Comparison of ENCODE assay signal across 11 cellular contexts in the genomic region with DNA sequence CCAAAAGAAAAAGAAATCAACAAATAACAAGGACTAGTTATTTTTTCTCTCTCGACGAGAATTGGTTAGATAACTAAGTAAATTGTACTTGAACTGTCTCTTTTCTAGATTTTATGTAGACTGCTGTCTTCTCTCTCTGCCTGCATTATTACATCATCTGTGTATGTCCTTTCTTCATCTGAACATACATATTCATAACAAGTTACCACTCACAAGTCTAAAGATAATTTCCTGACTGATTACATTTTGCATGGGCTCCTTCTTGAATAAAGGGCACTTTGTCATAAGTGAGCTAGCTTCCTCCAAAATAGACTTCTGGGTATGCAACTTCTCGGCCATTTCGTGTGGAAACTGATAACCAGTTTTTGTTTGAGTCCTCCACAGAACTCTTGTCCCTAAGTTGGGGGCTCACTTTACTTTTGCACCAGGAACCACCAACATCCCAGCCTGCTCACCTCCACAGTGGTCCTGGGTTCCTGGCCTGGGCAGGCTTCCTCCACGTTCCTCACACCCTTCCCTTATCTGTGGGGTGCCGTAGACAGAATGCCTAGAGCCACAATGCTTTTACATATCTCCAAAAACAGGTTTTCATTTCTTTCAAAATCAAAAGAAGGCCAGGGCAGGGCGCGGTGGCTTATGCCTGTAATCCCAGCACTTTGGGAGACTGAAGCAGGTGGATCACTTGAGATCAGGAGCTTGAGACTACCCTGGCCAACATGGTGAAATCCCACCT. TPM values are rescaled to one million over a fixed set of nuclear protein-coding genes. Genes with fewer than 3 reads are reported as not detected.
DNase-seq lines count a peak whose midpoint lies in the region; ATAC-seq and TF ChIP-seq lines count a peak whose summit lies in the region.
"Had no signal": no experiment of that assay in that cellular context is flagged by ENCODE, and none has a peak within 500 bp of the region (broad histone marks: within the 10 kb centered on the region; RNA-seq: fewer than 3 reads in every experiment).

No MANE protein-coding gene starts in this region.

- intact Hi-C loops in CD8-positive, alpha-beta T cell (cut with DNase I, micrococcal nuclease) = loop anchor here in 1 of 2 experiments (5.0 kb wide), 1 partner anchor 450 kb away; the partner anchor contains the start of gene BORCS5
- intact Hi-C loops in Panc1 (cut with micrococcal nuclease; ENCODE audit: unreplicated experiment) (no loop called here), psoas muscle (cut with DNase I) (no loop called here)

- H3K27ac Mint-ChIP-seq in CD8-positive, alpha-beta T cell = peak overlapping the region; percentile 97
- peak overlapping the region; percentile 77 to 99 for H3K27ac Mint-ChIP-seq in effector memory CD8-positive, alpha-beta T cell

- peak overlapping the region; percentile 89 for H3K27ac ChIP-seq in CD8-positive, alpha-beta T cell (ENCODE audit: low read depth, low read length)
- H3K27ac ChIP-seq in Panc1 (ENCODE audit: low read length) = peak overlapping the region; percentile 77
- peak overlapping the region; percentile 72 for H3K27ac ChIP-seq in psoas muscle

- H3K36me3 ChIP-seq in CD8-positive, alpha-beta T cell (ENCODE audit: insufficient read depth, low read length) = no peaks in the 10 kb centered on the region
- H3K36me3 ChIP-seq in Panc1 (ENCODE audit: control insufficient read depth, insufficient read depth, low read length) (no peaks in the 10 kb centered on the region), psoas muscle (ENCODE audit: insufficient read depth in 1 of 2, low read depth in 1 of 2) (no peaks in the 10 kb centered on the region)

- no peaks in the 10 kb centered on the region for H3K27me3 Mint-ChIP-seq in CD8-positive, alpha-beta T cell (ENCODE audit: low read depth)
- no peaks in the 10 kb centered on the region for H3K27me3 Mint-ChIP-seq in effector memory CD8-positive, alpha-beta T cell

- no peaks in the 10 kb centered on the region for H3K27me3 ChIP-seq in CD8-positive, alpha-beta T cell (ENCODE audit: insufficient read depth, low read length)
- H3K27me3 ChIP-seq in Panc1 (ENCODE audit: control insufficient read depth, insufficient read depth, low read length) = no peaks in the 10 kb centered on the region
- H3K27me3 ChIP-seq in psoas muscle (ENCODE audit: insufficient read depth in 3 of 3, low read length in 2 of 3) = no peaks in the 10 kb centered on the region

- no peaks in the 10 kb centered on the region for H3K9me3 Mint-ChIP-seq in CD8-positive, alpha-beta T cell
- H3K9me3 Mint-ChIP-seq in effector memory CD8-positive, alpha-beta T cell = no peaks in the 10 kb centered on the region
- H3K9me3 Mint-ChIP-seq: nephron had no signal

- H3K4me1 Mint-ChIP-seq in CD8-positive, alpha-beta T cell (ENCODE audit: low read depth) = peaks cover 55% of the 10 kb centered on the region
- H3K4me1 Mint-ChIP-seq in effector memory CD8-positive, alpha-beta T cell (ENCODE audit: low read depth in 2 of 2) = peaks cover 20 to 30% of the 10 kb centered on the region in 2 donors

- no peak for TF ChIP-seq CTCF in CD8-positive, alpha-beta T cell (IDR thresholded peaks at IDR 0.05)
- no peak for TF ChIP-seq CTCF in Panc1 (IDR thresholded peaks at IDR 0.05)
- no peak for TF ChIP-seq CTCF in psoas muscle (IDR thresholded peaks at IDR 0.05)

- DNase-seq in CD8-positive, alpha-beta T cell = no peak
- DNase-seq in Panc1 (ENCODE audit: low read depth, low spot score) = no peak
- no peak for DNase-seq in effector memory CD8-positive, alpha-beta T cell
- DNase-seq in psoas muscle = no peak
- no peak for DNase-seq in hippocampal formation (lab: John Stamatoyannopoulos, UW)
- no peak for DNase-seq in hepatic stellate cell (ENCODE audit: low spot score)
- no peak for DNase-seq in GOT3 (lab: John Stamatoyannopoulos, UW)
- DNase-seq: activated CD4-positive, alpha-beta T cell treated with anti-CD3 and anti-CD28 coated beads for 1 hour; NCI-H1436 treated with DMSO at 0.1 percent for 48 hours had no signal

- H3K4me3 Mint-ChIP-seq in CD8-positive, alpha-beta T cell = no peak overlapping the region
- no peak overlapping the region for H3K4me3 Mint-ChIP-seq in effector memory CD8-positive, alpha-beta T cell
- H3K4me3 Mint-ChIP-seq: nephron had no signal

- no peaks in the 10 kb centered on the region for H3K9me3 ChIP-seq in CD8-positive, alpha-beta T cell (ENCODE audit: low read length)
- H3K9me3 ChIP-seq in Panc1 (ENCODE audit: control insufficient read depth, insufficient read depth, low read depth, low read length) (no peaks in the 10 kb centered on the region), psoas muscle (no peaks in the 10 kb centered on the region)

- ATAC-seq in CD8-positive, alpha-beta T cell = no peak
- no peak for ATAC-seq in Panc1
- ATAC-seq in effector memory CD8-positive, alpha-beta T cell (replicated peaks) = no peak
- no peak for ATAC-seq in psoas muscle
- ATAC-seq in HG03521 (IDR thresholded peaks at IDR 0.05; ENCODE audit: unreplicated experiment) = no peak

- no TSS peak for BruUV-seq in Panc1 (replicated peaks; lab: Mats Ljungman, UMichigan)

- peaks cover 35% of the 10 kb centered on the region for H3K4me1 ChIP-seq in CD8-positive, alpha-beta T cell (ENCODE audit: insufficient read depth, low read length)
- H3K4me1 ChIP-seq in Panc1 (ENCODE audit: control insufficient read depth, insufficient read depth, low read length) = peaks cover 37% of the 10 kb centered on the region
- no peaks in the 10 kb centered on the region for H3K4me1 ChIP-seq in psoas muscle

- in situ Hi-C loops in Panc1 (cut with HindIII; ENCODE audit: low pct_unique_long_range_greater_than_20kb, low sequenced_read_pairs) = no loop called here

- H3K36me3 Mint-ChIP-seq in CD8-positive, alpha-beta T cell = no peaks in the 10 kb centered on the region
- H3K36me3 Mint-ChIP-seq in effector memory CD8-positive, alpha-beta T cell (ENCODE audit: insufficient read depth) = peaks cover 3% of the 10 kb centered on the region

- POLR2A ChIA-PET in CD8-positive, alpha-beta T cell (lab: Charles Lee) = interaction anchor here (1.8 kb wide), 1 partner anchor 15 kb away, joined by 5 read pairs; no protein-coding TSS in a partner anchor
- POLR2A ChIA-PET in Panc1 (lab: Charles Lee) = no interaction called here

- peak overlapping the region; percentile 11 for H3K4me3 ChIP-seq in CD8-positive, alpha-beta T cell (ENCODE audit: low read depth, low read length)
- H3K4me3 ChIP-seq in Panc1 (ENCODE audit: low read depth in 2 of 2, low read length in 2 of 2) = no peak overlapping the region
- H3K4me3 ChIP-seq in psoas muscle = no peak overlapping the region

- CTCF ChIA-PET in CD8-positive, alpha-beta T cell (lab: Charles Lee) = interaction anchor here (5.7 kb wide), 1 partner anchor 18 kb away, joined by 83 read pairs; no protein-coding TSS in a partner anchor
- CTCF ChIA-PET in Panc1 (lab: Charles Lee) = no interaction called here

- WGBS in psoas muscle, 3 donors = 78 to 90% (median 78%) methylated on average over 8 of the region's 8 CpGs

RNA-seq across cellular contexts. Expression of gene DDX47, which starts 6.2 kb away (rescaled TPM):
- total RNA-seq in CD8-positive, alpha-beta T cell = 100 to 1,000 TPM; 173 to 174 TPM
- total RNA-seq in Panc1 (2021; ENCODE audit: unreplicated experiment) (115 TPM), psoas muscle (10 to 100 TPM; 39.6 to 51.4 (median 45.7) TPM)
- 51.5 TPM for polyA plus RNA-seq in Panc1 (2012; ENCODE audit: insufficient read length)
- 10 to 100 TPM; 44.5 to 69.5 (median 65.4) TPM for polyA plus RNA-seq in psoas muscle

RNA-seq across cellular contexts. Expression of gene APOLD1, which starts 21.5 kb away (rescaled TPM):
- total RNA-seq in CD8-positive, alpha-beta T cell = 1 to 10 TPM; 1.9 to 2.0 TPM
- total RNA-seq in Panc1 (2021; ENCODE audit: unreplicated experiment) (4.1 TPM), psoas muscle (10 to 100 TPM in 3 of 4 donors, 1 to 10 TPM in 1; 6.1 to 22.6 (median 15.3) TPM)
- 6.6 TPM for polyA plus RNA-seq in Panc1 (2012; ENCODE audit: insufficient read length)
- polyA plus RNA-seq in psoas muscle = 10 to 100 TPM; 13.9 to 19.8 (median 17.0) TPM
